7 cellular contexts compared by ENCODE assay signal in genomic region chr1:207404849-207405525, GRCh38. TPM values are rescaled to one million over a fixed set of nuclear protein-coding genes. Genes with fewer than 3 reads are reported as not detected.
DNase-seq lines count a peak whose midpoint lies in the region; ATAC-seq and TF ChIP-seq lines count a peak whose summit lies in the region.

No MANE protein-coding gene starts in this region.

- H3K4me3 Mint-ChIP-seq in brain, result no peak overlapping the region

- peaks cover 8% of the 10 kb centered on the region for H3K27me3 Mint-ChIP-seq in brain

- TF ChIP-seq CTCF in GM10266 (IDR thresholded peaks at IDR 0.05; ENCODE audit: control insufficient read depth, insufficient read depth, low read depth, missing control alignments) (peak; percentile 74), HL-60 (IDR thresholded peaks at IDR 0.05; ENCODE audit: insufficient read depth, low read length) (peak; percentile 66), brain (conservative IDR thresholded peaks at IDR 0.05) (peak; percentile 71 to 83)

- H3K27ac ChIP-seq in HL-60 (replicated peaks), result no peak overlapping the region

- H3K27me3 ChIP-seq in HL-60 (ENCODE audit: insufficient read depth, poor library complexity, severe bottlenecking), result no peaks in the 10 kb centered on the region

- H3K27ac Mint-ChIP-seq in brain, result no peak overlapping the region

- H3K9me3 Mint-ChIP-seq in brain, result no peaks in the 10 kb centered on the region

- ATAC-seq in GM18519 (IDR thresholded peaks at IDR 0.05; ENCODE audit: low FRiP score, unreplicated experiment), result no peak

- peak; percentile 52 for DNase-seq in GM10266 (ENCODE audit: extremely low spot score)
- peak in 1 of 2 experiments; percentile 24 for DNase-seq in HL-60 (ENCODE audit: low read depth in 1 of 2, low spot score in 1 of 2)
- DNase-seq in NCI-H774 (lab: John Stamatoyannopoulos, UW), result peak; percentile 46
- peak; percentile 77 for DNase-seq in inferior parietal cortex (ENCODE audit: extremely low spot score)
- peak; percentile 47 for DNase-seq in stromal cell of bone marrow (ENCODE audit: low read depth)

- H3K4me1 Mint-ChIP-seq in brain, result no peaks in the 10 kb centered on the region

- no peak overlapping the region for H3K4me3 ChIP-seq in HL-60 (replicated peaks; ENCODE audit: insufficient read depth, low read length)

- H3K36me3 Mint-ChIP-seq in brain, result no peaks in the 10 kb centered on the region

RNA-seq across cellular contexts. Expression of gene CR2, which starts 49.1 kb away (rescaled TPM):
- 0.17 TPM for polyA plus RNA-seq in brain (ENCODE audit: insufficient read depth, low read depth, low replicate concordance)
